9 cellular contexts compared by ENCODE assay signal in the genomic region with DNA sequence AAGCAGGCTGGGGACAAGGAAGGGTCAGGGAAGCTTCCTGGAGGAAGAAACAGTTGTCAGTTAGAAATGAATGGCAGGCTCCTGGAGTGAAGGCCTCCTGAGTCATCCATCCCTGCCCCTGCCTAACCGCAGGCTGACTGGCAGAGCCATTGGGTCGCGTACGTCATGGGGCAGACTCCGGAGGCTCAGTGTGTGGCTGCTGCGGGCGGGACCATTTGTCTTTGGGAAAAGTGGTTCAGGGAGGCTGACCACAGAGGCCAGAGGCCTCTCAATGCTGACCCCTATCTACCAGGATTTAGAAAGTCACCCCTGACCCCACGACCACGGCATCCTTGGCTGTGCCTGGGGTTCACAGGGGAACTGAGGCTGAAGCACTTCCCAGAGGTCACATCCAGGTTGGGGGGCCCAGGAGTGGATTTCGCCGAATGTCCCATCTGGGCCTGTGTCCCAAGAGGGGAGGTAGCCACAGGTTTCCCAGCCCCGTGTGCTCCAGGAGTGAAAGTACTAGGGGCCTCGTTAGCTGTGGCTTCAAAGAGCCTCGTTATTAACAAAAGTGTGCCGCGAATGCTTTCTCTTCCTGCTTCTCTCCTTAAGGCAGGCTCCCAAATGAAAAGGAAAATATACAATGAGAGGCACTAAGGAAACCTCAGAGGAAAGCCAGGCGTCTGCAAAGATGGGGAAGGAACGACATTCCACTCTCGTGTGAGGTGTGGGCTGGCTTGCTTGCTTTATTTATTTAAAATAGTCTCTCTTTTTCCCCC. TPM values are rescaled to one million over a fixed set of nuclear protein-coding genes. Genes with fewer than 3 reads are reported as not detected.
DNase-seq lines count a peak whose midpoint lies in the region; ATAC-seq and TF ChIP-seq lines count a peak whose summit lies in the region.
"Had no signal": no experiment of that assay in that cellular context is flagged by ENCODE, and none has a peak within 500 bp of the region (broad histone marks: within the 10 kb centered on the region; RNA-seq: fewer than 3 reads in every experiment).

No MANE protein-coding gene starts in this region.

- H3K4me1 ChIP-seq in PC-3 (ENCODE audit: insufficient read depth, low read length): peaks cover 20% of the 10 kb centered on the region
- peaks cover 8% of the 10 kb centered on the region for H3K4me1 ChIP-seq in ovary (ENCODE audit: insufficient read depth)
- no peaks in the 10 kb centered on the region for H3K4me1 ChIP-seq in colonic mucosa

- H3K4me3 ChIP-seq in PC-3 (ENCODE audit: low read length) (no peak overlapping the region), epithelial cell of proximal tubule (ENCODE audit: low read depth, low read length) (no peak overlapping the region), ovary (no peak overlapping the region), colonic mucosa (no peak overlapping the region)

- H4K20me1 ChIP-seq in PC-3 (ENCODE audit: low read length): no peaks in the 10 kb centered on the region

- CTCF ChIA-PET in PC-3 (lab: Charles Lee): interaction anchor here (0.6 to 0.7 kb wide), 2 partner anchors 53 to 223 kb away, joined by 3 to 5 read pairs; a partner anchor contains a TSS

- no peak for TF ChIP-seq POLR2A in ovary (IDR thresholded peaks at IDR 0.05)

- peak; percentile 100 for ATAC-seq in PC-3
- ATAC-seq in sciatic nerve: peak; percentile 16

- POLR2A ChIA-PET in PC-3 (lab: Charles Lee; ENCODE audit: unreplicated experiment): no interaction called here

- H3K36me3 ChIP-seq in PC-3 (ENCODE audit: low read depth, low read length) (no peaks in the 10 kb centered on the region), ovary (no peaks in the 10 kb centered on the region), colonic mucosa (no peaks in the 10 kb centered on the region)

- H2AFZ ChIP-seq in PC-3 (ENCODE audit: low read length): no peak overlapping the region

- H3K27ac ChIP-seq in PC-3 (ENCODE audit: low read length) (peak overlapping the region; percentile 49), ovary (no peak overlapping the region), colonic mucosa (no peak overlapping the region)

- TF ChIP-seq CTCF in PC-3 (conservative IDR thresholded peaks at IDR 0.05; ENCODE audit: low read depth, low read length) (peak; percentile 39; the same call in 1 of the 2 replicates), epithelial cell of proximal tubule (conservative IDR thresholded peaks at IDR 0.05; ENCODE audit: low read depth, low read length) (no peak), ovary (IDR thresholded peaks at IDR 0.05) (no peak), colonic mucosa (IDR thresholded peaks at IDR 0.05) (no peak)

- intact Hi-C loops in PC-3 (cut with micrococcal nuclease) (loop anchor here (5.0 kb wide), 1 partner anchor 53 kb away; no protein-coding TSS in a partner anchor), sciatic nerve (cut with DNase I) (no loop called here), ovary (cut with DNase I) (no loop called here), colonic mucosa (cut with DNase I) (no loop called here)

- H3K27me3 ChIP-seq in PC-3 (ENCODE audit: low read length) (no peaks in the 10 kb centered on the region), ovary (no peaks in the 10 kb centered on the region), colonic mucosa (no peaks in the 10 kb centered on the region)

- BruUV-seq in PC-3 (replicated peaks; lab: Mats Ljungman, UMichigan): no TSS peak

- H3K9ac ChIP-seq in PC-3 (ENCODE audit: low read length) (no peak overlapping the region), colonic mucosa (ENCODE audit: low read depth in 2 of 2, low read length in 2 of 2) (no peak overlapping the region)

- no peaks in the 10 kb centered on the region for H3K9me2 ChIP-seq in PC-3 (replicated peaks; ENCODE audit: low read length)

- H3K9me3 ChIP-seq in PC-3 (ENCODE audit: low read length) (no peaks in the 10 kb centered on the region), ovary (no peaks in the 10 kb centered on the region), colonic mucosa (no peaks in the 10 kb centered on the region)

- peak overlapping the region; percentile 51 for H3K4me2 ChIP-seq in PC-3 (ENCODE audit: low read length)

- TF ChIP-seq EP300 in ovary (IDR thresholded peaks at IDR 0.05): no peak

- DNase-seq in GF-D8 (lab: John Stamatoyannopoulos, UW) (peak; percentile 58), PC-3 (peak; percentile 96), epithelial cell of proximal tubule (ENCODE audit: low read depth) (peak; percentile 45), sciatic nerve (ENCODE audit: low spot score) (no peak), ovary (no peak), NCI-H2081 treated with DMSO at 0.1 percent for 48 hours (lab: John Stamatoyannopoulos, UW) (no peak), colonic mucosa (no peak)
- no peak for DNase-seq in activated CD8-positive, alpha-beta memory T cell treated with anti-CD3 and anti-CD28 coated beads, Interleukin-2, amount 50 U/mL, for 48 hours
- DNase-seq: NCI-H1048 had no signal

- WGBS in ovary, 3 donors: 59 to 75% (median 63%) methylated on average over 19 of the region's 19 CpGs

- H3K79me2 ChIP-seq in PC-3 (ENCODE audit: low read length): no peaks in the 10 kb centered on the region

- no peaks in the 10 kb centered on the region for H3F3A ChIP-seq in PC-3 (ENCODE audit: low read length, unreplicated experiment)

RNA-seq across cellular contexts. Expression of a gene that starts 58.9 kb away (rescaled TPM):
- total RNA-seq in PC-3 (2014; rRNA removed): not detected in 2 replicates
- not detected in 2 replicates for total RNA-seq in epithelial cell of proximal tubule
- total RNA-seq in sciatic nerve: 3.5 TPM
- 1 to 10 TPM in 1 of 7 donors, under 1 TPM in 6; 0.23 to 1.2 (median 0.45) TPM for total RNA-seq in ovary
- polyA plus RNA-seq in ovary: under 1 TPM; 0.13 to 0.17 TPM
- total RNA-seq in colonic mucosa: under 1 TPM; 0.20 to 0.96 TPM

Comparison
In these comparisons a context has a peak if more than half of its experiments do, and no peak if none do; other contexts are left out.
1. DNase-seq: peak in GF-D8 (single experiment), PC-3 (single experiment) and epithelial cell of proximal tubule (single experiment); none in sciatic nerve (single experiment), ovary (0 of 5), activated CD8-positive, alpha-beta memory T cell treated with anti-CD3 and anti-CD28 coated beads, Interleukin-2, amount 50 U/mL, for 48 hours (single experiment), NCI-H2081 treated with DMSO at 0.1 percent for 48 hours (single experiment) and colonic mucosa (single experiment).